In the genomic region with DNA sequence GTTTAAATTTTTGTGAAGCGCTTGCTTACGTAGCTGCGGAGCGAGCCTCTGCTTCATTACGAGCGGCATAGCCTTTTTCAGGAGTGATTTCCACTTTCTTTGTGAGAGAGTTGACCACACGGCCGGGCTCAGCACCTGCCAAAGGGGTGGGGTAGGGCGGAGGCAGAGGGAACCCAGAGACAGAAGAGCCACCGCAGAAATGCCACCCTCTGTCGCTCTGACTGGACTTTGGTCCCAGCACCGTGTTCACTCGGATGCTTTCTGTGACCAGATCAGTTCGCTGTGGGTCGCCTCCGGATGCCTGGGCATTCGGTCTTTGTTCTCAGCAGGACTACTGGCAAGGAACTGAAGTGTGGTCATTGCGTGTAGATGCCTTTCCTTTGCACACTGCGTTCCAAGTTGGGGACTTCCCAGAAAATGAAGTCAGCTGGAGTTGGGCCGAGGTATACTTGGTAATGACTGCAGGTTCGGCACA, we compare ENCODE assay signal across 12 cellular contexts. TPM values are rescaled to one million over a fixed set of nuclear protein-coding genes. Genes with fewer than 3 reads are reported as not detected.
DNase-seq lines count a peak whose midpoint lies in the region; ATAC-seq and TF ChIP-seq lines count a peak whose summit lies in the region.
"Had no signal": no experiment of that assay in that cellular context is flagged by ENCODE, and none has a peak within 500 bp of the region (broad histone marks: within the 10 kb centered on the region; RNA-seq: fewer than 3 reads in every experiment).

No MANE protein-coding gene starts in this region.

- TF ChIP-seq EP300 in ovary (IDR thresholded peaks at IDR 0.05) = no peak

- H3K4me3 ChIP-seq in Panc1 (ENCODE audit: low read depth in 2 of 2, low read length in 2 of 2) = peak overlapping the region; percentile 24 to 45
- peak overlapping the region; percentile 19 for H3K4me3 ChIP-seq in ovary
- H3K4me3 ChIP-seq: SJSA1 had no signal

- no peak for TF ChIP-seq CTCF in Panc1 (IDR thresholded peaks at IDR 0.05)
- TF ChIP-seq CTCF in ovary (IDR thresholded peaks at IDR 0.05) = no peak

- TF ChIP-seq POLR2A in ovary (IDR thresholded peaks at IDR 0.05) = no peak

- 10 to 19% (median 11%) methylated on average over 21 of the region's 21 CpGs for WGBS in ovary, 3 donors

- CTCF ChIA-PET in Panc1 (lab: Charles Lee) = no interaction called here

- H3K27me3 ChIP-seq in Panc1 (ENCODE audit: control insufficient read depth, insufficient read depth, low read length) (no peaks in the 10 kb centered on the region), ovary (no peaks in the 10 kb centered on the region)
- H3K27me3 ChIP-seq: SJSA1 had no signal

- intact Hi-C loops in Panc1 (cut with micrococcal nuclease; ENCODE audit: unreplicated experiment) = no loop called here
- intact Hi-C loops in left cardiac atrium (cut with DNase I) = no loop called here
- intact Hi-C loops in ovary (cut with DNase I) = no loop called here
- intact Hi-C loops in left colon (cut with DNase I, micrococcal nuclease) = no loop called here

- peak; percentile 12 for DNase-seq in Daoy (ENCODE audit: low read depth)
- no peak for DNase-seq in Panc1 (ENCODE audit: low read depth, low spot score)
- peak; percentile 28 for DNase-seq in left cardiac atrium
- peak in 2 of 5 donors; percentile 11 to 13 for DNase-seq in ovary
- DNase-seq in NCI-H526 (lab: John Stamatoyannopoulos, UW) = no peak
- DNase-seq in LoVo (ENCODE audit: low spot score) = no peak
- no peak for DNase-seq in left colon
- DNase-seq: activated naive CD4-positive, alpha-beta T cell treated with anti-CD3 and anti-CD28 coated beads, Interleukin-2, amount 50 U/mL, for 16 hours; Calu3; IMR-90 had no signal

- ATAC-seq in Panc1 (peak; percentile 72), left cardiac atrium (peak; percentile 44 to 62), GM21529 (IDR thresholded peaks at IDR 0.05; ENCODE audit: unreplicated experiment) (no peak), left colon (no peak)

- in situ Hi-C loops in Panc1 (cut with HindIII; ENCODE audit: low pct_unique_long_range_greater_than_20kb, low sequenced_read_pairs) = no loop called here

- POLR2A ChIA-PET in Panc1 (lab: Charles Lee) = no interaction called here

- H3K4me1 ChIP-seq in Panc1 (ENCODE audit: control insufficient read depth, insufficient read depth, low read length) (no peaks in the 10 kb centered on the region), ovary (ENCODE audit: insufficient read depth) (peaks cover 3% of the 10 kb centered on the region)
- H3K4me1 ChIP-seq: SJSA1 had no signal

- no TSS peak for BruUV-seq in Panc1 (replicated peaks; lab: Mats Ljungman, UMichigan)

- no peaks in the 10 kb centered on the region for H3K36me3 ChIP-seq in Panc1 (ENCODE audit: control insufficient read depth, insufficient read depth, low read length)
- no peaks in the 10 kb centered on the region for H3K36me3 ChIP-seq in ovary
- H3K36me3 ChIP-seq: SJSA1 had no signal

- no peak overlapping the region for H3K27ac ChIP-seq in Panc1 (ENCODE audit: low read length)
- H3K27ac ChIP-seq in ovary = no peak overlapping the region
- H3K27ac ChIP-seq: SJSA1 had no signal

- no peaks in the 10 kb centered on the region for H3K9me3 ChIP-seq in Panc1 (ENCODE audit: control insufficient read depth, insufficient read depth, low read depth, low read length)
- H3K9me3 ChIP-seq in ovary = no peaks in the 10 kb centered on the region
- H3K9me3 ChIP-seq: SJSA1 had no signal

RNA-seq across cellular contexts. Expression of a gene that starts 0.9 kb away (rescaled TPM):
- total RNA-seq in Daoy (2014; rRNA removed; shearing (Covaris generic)) = 0.29 TPM in 1 of 2 replicates, not detected in the other
- total RNA-seq in Panc1 (2021; ENCODE audit: unreplicated experiment) (0.10 TPM), left cardiac atrium (1 to 10 TPM in 1 of 2 donors, under 1 TPM in 1; 0.16 to 1.4 TPM), ovary (1 to 10 TPM in 2 of 7 donors, under 1 TPM in 5; 0.20 to 1.9 (median 0.35) TPM), left colon (under 1 TPM; 0.46 to 0.53 TPM)
- polyA plus RNA-seq in Panc1 (2012; ENCODE audit: insufficient read length) = 0.11 TPM
- polyA plus RNA-seq in ovary = 1 to 10 TPM; 1.5 to 2.6 TPM
- total RNA-seq: Calu3, SJSA1 had no signal
- polyA plus RNA-seq: IMR-90 had no signal

Comparison
In these comparisons a context has a peak if more than half of its experiments do, and no peak if none do; other contexts are left out.
1. DNase-seq: peak in Daoy (single experiment) and left cardiac atrium (single experiment); none in Panc1 (single experiment), NCI-H526 (0 of 2), LoVo (single experiment) and left colon (0 of 2).
2. ATAC-seq: peak in Panc1 (single experiment) and left cardiac atrium (2 of 2); none in GM21529 (single experiment) and left colon (single experiment).